ENCODE assay signal across 16 cellular contexts in the genomic region with DNA sequence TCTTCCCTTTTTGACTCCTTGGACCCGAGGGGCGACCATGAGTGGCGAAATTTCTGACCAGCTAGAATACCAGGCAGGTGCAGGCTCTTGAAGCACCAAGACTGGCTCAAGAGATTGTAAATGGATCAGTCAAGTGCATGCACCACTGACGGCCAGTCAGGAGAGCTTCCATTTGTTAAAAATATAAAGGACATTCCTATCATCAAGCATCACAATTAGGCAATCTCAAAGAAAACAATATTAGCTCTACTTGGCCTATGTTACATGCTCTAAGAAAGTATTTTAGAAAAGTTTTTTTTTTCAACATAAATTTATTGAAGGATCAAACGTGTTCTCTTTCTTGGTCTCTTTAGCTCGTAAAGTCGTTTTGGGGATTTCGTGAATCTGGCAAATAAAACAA. TPM values are rescaled to one million over a fixed set of nuclear protein-coding genes. Genes with fewer than 3 reads are reported as not detected.
DNase-seq lines count a peak whose midpoint lies in the region; ATAC-seq and TF ChIP-seq lines count a peak whose summit lies in the region.
"Had no signal": no experiment of that assay in that cellular context is flagged by ENCODE, and none has a peak within 500 bp of the region (broad histone marks: within the 10 kb centered on the region; RNA-seq: fewer than 3 reads in every experiment).

No MANE protein-coding gene starts in this region.

- peak overlapping the region; percentile 99 for H3K4me2 ChIP-seq in BLaER1

- H3K27ac Mint-ChIP-seq in activated CD8-positive, alpha-beta T cell treated with anti-CD3 and anti-CD28 coated beads, Interleukin-2, amount 10 ng/mL, durations not matched to agents 7 days and 5 days: peak overlapping the region; percentile 27

- peaks cover 41% of the 10 kb centered on the region for H3K4me1 Mint-ChIP-seq in activated CD8-positive, alpha-beta T cell treated with anti-CD3 and anti-CD28 coated beads, Interleukin-2, amount 10 ng/mL, durations not matched to agents 7 days and 5 days (ENCODE audit: low read depth)

- H3K9me3 ChIP-seq in BLaER1 (no peaks in the 10 kb centered on the region), iPS-20b (ENCODE audit: insufficient read depth, low read depth, low read length) (no peaks in the 10 kb centered on the region)
- H3K9me3 ChIP-seq: heart right ventricle, SJSA1 had no signal

- H3K9me3 Mint-ChIP-seq in activated CD8-positive, alpha-beta T cell treated with anti-CD3 and anti-CD28 coated beads, Interleukin-2, amount 10 ng/mL, durations not matched to agents 7 days and 5 days (ENCODE audit: insufficient read depth): no peaks in the 10 kb centered on the region

- ATAC-seq in activated CD8-positive, alpha-beta T cell treated with anti-CD3 and anti-CD28 coated beads, Interleukin-2, amount 10 ng/mL, durations not matched to agents 7 days and 5 days: no peak
- ATAC-seq in HG03175 (IDR thresholded peaks at IDR 0.05; ENCODE audit: unreplicated experiment): no peak
- no peak for ATAC-seq in foreskin keratinocyte
- ATAC-seq: heart right ventricle had no signal

- no peaks in the 10 kb centered on the region for H4K20me1 ChIP-seq in BLaER1

- H3K36me3 Mint-ChIP-seq in activated CD8-positive, alpha-beta T cell treated with anti-CD3 and anti-CD28 coated beads, Interleukin-2, amount 10 ng/mL, durations not matched to agents 7 days and 5 days (ENCODE audit: low read depth): peaks cover 25% of the 10 kb centered on the region

- peak overlapping the region; percentile 78 for H3K4me3 Mint-ChIP-seq in activated CD8-positive, alpha-beta T cell treated with anti-CD3 and anti-CD28 coated beads, Interleukin-2, amount 10 ng/mL, durations not matched to agents 7 days and 5 days

- H3K27me3 ChIP-seq in BLaER1 (peaks cover 4% of the 10 kb centered on the region; the same call in 1 of the 2 replicates), iPS-20b (ENCODE audit: insufficient read depth, low read length) (peaks cover 49% of the 10 kb centered on the region), foreskin keratinocyte (peaks cover 3% of the 10 kb centered on the region)
- H3K27me3 ChIP-seq: SJSA1 had no signal

- peaks cover 26% of the 10 kb centered on the region for H3K4me1 ChIP-seq in BLaER1
- H3K4me1 ChIP-seq in iPS-20b (ENCODE audit: insufficient read depth, low read length): peaks cover 18% of the 10 kb centered on the region
- H3K4me1 ChIP-seq in foreskin keratinocyte: peaks cover 4% of the 10 kb centered on the region

- CTCF ChIA-PET in activated CD8-positive, alpha-beta T cell treated with anti-CD3 and anti-CD28 coated beads, Interleukin-2, amount 10 ng/mL, durations not matched to agents 7 days and 5 days (lab: Charles Lee): interaction anchor here (1.0 to 1.8 kb wide), 6 partner anchors 9 to 266 kb away, joined by 3 to 4 read pairs (median 3); no protein-coding TSS in a partner anchor

- H3K9ac ChIP-seq in BLaER1 (no peak overlapping the region), iPS-20b (ENCODE audit: low read depth, low read length) (no peak overlapping the region)

- no peaks in the 10 kb centered on the region for H3K36me3 ChIP-seq in BLaER1
- no peaks in the 10 kb centered on the region for H3K36me3 ChIP-seq in iPS-20b (ENCODE audit: insufficient read depth, low read depth, low read length)
- H3K36me3 ChIP-seq: heart right ventricle had no signal

- DNase-seq in EH (ENCODE audit: low read depth) (peak; percentile 31), D341Med (ENCODE audit: low spot score) (no peak), foreskin keratinocyte (no peak), inferior parietal cortex (ENCODE audit: extremely low spot score) (no peak)
- DNase-seq in activated CD8-positive, alpha-beta T cell treated with anti-CD3 and anti-CD28 coated beads, Interleukin-2, amount 10 ng/mL, durations not matched to agents 7 days and 5 days: no peak
- DNase-seq: activated CD4-positive, alpha-beta T cell treated with anti-CD3 and anti-CD28 coated beads for 4 hours; anterior cingulate cortex; COR-L47; heart right ventricle; mammary epithelial cell; NCI-H774; substantia nigra had no signal

- H3K27ac ChIP-seq in BLaER1: no peak overlapping the region
- no peak overlapping the region for H3K27ac ChIP-seq in iPS-20b (ENCODE audit: low read length)
- H3K27ac ChIP-seq in foreskin keratinocyte: no peak overlapping the region
- H3K27ac ChIP-seq: SJSA1 had no signal

- H3K4me3 ChIP-seq in BLaER1 (no peak overlapping the region), iPS-20b (ENCODE audit: low read length) (peak overlapping the region; percentile 71; the same call in 1 of the 2 replicates)

- no peaks in the 10 kb centered on the region for H3K27me3 Mint-ChIP-seq in activated CD8-positive, alpha-beta T cell treated with anti-CD3 and anti-CD28 coated beads, Interleukin-2, amount 10 ng/mL, durations not matched to agents 7 days and 5 days (ENCODE audit: low read depth)

- POLR2A ChIA-PET in activated CD8-positive, alpha-beta T cell treated with anti-CD3 and anti-CD28 coated beads, Interleukin-2, amount 10 ng/mL, durations not matched to agents 7 days and 5 days (lab: Charles Lee): no interaction called here

- TF ChIP-seq CTCF in foreskin keratinocyte (conservative IDR thresholded peaks at IDR 0.05): no peak

RNA-seq across cellular contexts. Expression of gene PRKCA, which starts 1.5 kb away (rescaled TPM):
- 10 to 100 TPM; 74.1 to 76.9 TPM for total RNA-seq in activated CD8-positive, alpha-beta T cell treated with anti-CD3 and anti-CD28 coated beads, Interleukin-2, amount 10 ng/mL, durations not matched to agents 7 days and 5 days
- total RNA-seq in foreskin keratinocyte: 5.0 and 6.8 TPM in 2 replicates
- 1.7 and 2.0 TPM in 2 replicates for polyA plus RNA-seq in foreskin keratinocyte
